Comparison of ENCODE assay signal across 10 cellular contexts in genomic region chr17:77354721-77355455, GRCh38.
DNase-seq lines count a peak whose midpoint lies in the region; ATAC-seq and TF ChIP-seq lines count a peak whose summit lies in the region.
"Had no signal": no experiment of that assay in that cellular context is flagged by ENCODE, and none has a peak within 500 bp of the region (broad histone marks: within the 10 kb centered on the region; RNA-seq: fewer than 3 reads in every experiment).

No MANE protein-coding gene starts in this region.

- H3K79me1 ChIP-seq in mesendoderm (ENCODE audit: low read length), result peaks cover 4% of the 10 kb centered on the region

- H3K27me3 Mint-ChIP-seq in chondrocyte (ENCODE audit: low read depth), result no peaks in the 10 kb centered on the region

- WGBS in lung, 2 donors, result 84 to 85% methylated on average over 24 of the region's 24 CpGs
- WGBS in aorta, 2 donors, result 68 to 80% methylated on average over 20 to 24 of the region's 24 CpGs
- WGBS in mesendoderm (ENCODE audit: extremely low coverage, insufficient coverage, low lambda C conversion rate), result no CpG with 5 or more reads among the region's 24 CpGs

- no peak overlapping the region for H3K27ac Mint-ChIP-seq in chondrocyte (ENCODE audit: unreplicated experiment)
- H3K27ac Mint-ChIP-seq: mesothelial cell of epicardium had no signal

- no peak overlapping the region for H3K4me2 ChIP-seq in mesendoderm (ENCODE audit: low read length)

- H3K27me3 ChIP-seq in lung (ENCODE audit: control insufficient read depth, insufficient read depth), result no peaks in the 10 kb centered on the region
- no peaks in the 10 kb centered on the region for H3K27me3 ChIP-seq in aorta (ENCODE audit: control insufficient read depth in 1 of 2, insufficient read depth in 2 of 2, low read length in 1 of 2)
- H3K27me3 ChIP-seq in mesendoderm (ENCODE audit: insufficient read depth, low read length, poor library complexity), result no peaks in the 10 kb centered on the region

- no peak overlapping the region for H2BK15ac ChIP-seq in mesendoderm (replicated peaks; ENCODE audit: low read depth)

- no peak overlapping the region for H2BK120ac ChIP-seq in mesendoderm (ENCODE audit: low read depth, low read length)

- no peak overlapping the region for H4K8ac ChIP-seq in mesendoderm (ENCODE audit: low read depth, low read length)

- peaks cover 2% of the 10 kb centered on the region for H3K36me3 Mint-ChIP-seq in chondrocyte (ENCODE audit: low read depth)
- H3K36me3 Mint-ChIP-seq: mesothelial cell of epicardium had no signal

- intact Hi-C loops in aorta (cut with DNase I), result no loop called here

- no peak overlapping the region for H2AK5ac ChIP-seq in mesendoderm (ENCODE audit: low read length)

- H3K56ac ChIP-seq in mesendoderm (ENCODE audit: low read length), result no peak overlapping the region

- no peak overlapping the region for H3K4ac ChIP-seq in mesendoderm (ENCODE audit: low read depth, low read length)

- peak; percentile 2 for DNase-seq in stimulated activated CD4-positive, alpha-beta T cell treated with anti-CD3 and anti-CD28 coated beads, Interleukin-4, amount 100 ng/mL, for 24 hours
- no peak for DNase-seq in stimulated activated CD4-positive, alpha-beta T cell treated with anti-CD3 and anti-CD28 coated beads, Interleukin-12 subunit alpha, Interleukin-12 subunit beta, amount 100 ng/mL, for 4 hours
- DNase-seq in chondrocyte (ENCODE audit: low spot score), result peak; percentile 60
- peak; percentile 41 for DNase-seq in lung (ENCODE audit: low spot score)
- peak; percentile 78 to 88 for DNase-seq in aorta
- no peak for DNase-seq in mesendoderm
- DNase-seq in globus pallidus (ENCODE audit: low spot score), result no peak
- DNase-seq: NCI-H526 treated with DMSO at 0.1 percent for 48 hours had no signal

- no peaks in the 10 kb centered on the region for H3K9me3 ChIP-seq in lung (ENCODE audit: control insufficient read depth in 2 of 2, insufficient read depth in 1 of 2, low read length in 1 of 2)
- H3K9me3 ChIP-seq in aorta (ENCODE audit: control insufficient read depth, low read length), result no peaks in the 10 kb centered on the region

- H3K4me1 ChIP-seq in lung (ENCODE audit: control insufficient read depth in 2 of 2, insufficient read depth in 2 of 2, low read length in 2 of 2), result peaks cover 0 to 14% of the 10 kb centered on the region in 2 donors
- H3K4me1 ChIP-seq in aorta (ENCODE audit: control insufficient read depth in 1 of 2, insufficient read depth in 2 of 2, low read length in 2 of 2), result no peaks in the 10 kb centered on the region
- H3K4me1 ChIP-seq in mesendoderm (ENCODE audit: control insufficient read depth, low read depth, low read length), result no peaks in the 10 kb centered on the region

- no peak overlapping the region for H4K5ac ChIP-seq in mesendoderm (ENCODE audit: low read length)

- peaks cover 39% of the 10 kb centered on the region for H3K4me1 Mint-ChIP-seq in chondrocyte (ENCODE audit: low read depth)

- no peak for TF ChIP-seq CTCF in chondrocyte (IDR thresholded peaks at IDR 0.05)
- TF ChIP-seq CTCF in lung (IDR thresholded peaks at IDR 0.05; ENCODE audit: control extremely low read depth, extremely low read depth), result no peak

- H3K9ac ChIP-seq in mesendoderm (ENCODE audit: low read length), result no peak overlapping the region

- H2BK5ac ChIP-seq in mesendoderm (ENCODE audit: low read length), result no peak overlapping the region

- no peak overlapping the region for H3K23ac ChIP-seq in mesendoderm (ENCODE audit: low read length)

- H3K27ac ChIP-seq in lung (ENCODE audit: low read depth in 1 of 2, low read length in 1 of 2), result peak overlapping the region in 1 of 2 donors; percentile 6
- H3K27ac ChIP-seq in aorta (ENCODE audit: low read depth in 1 of 2, low read length in 2 of 2), result no peak overlapping the region
- no peak overlapping the region for H3K27ac ChIP-seq in mesendoderm (ENCODE audit: low read depth, low read length)

- no peak overlapping the region for H3K18ac ChIP-seq in mesendoderm (ENCODE audit: low read length)

- no peak overlapping the region for H3K4me3 ChIP-seq in lung
- H3K4me3 ChIP-seq in aorta (ENCODE audit: low read length in 2 of 2), result no peak overlapping the region
- H3K4me3 ChIP-seq in mesendoderm (ENCODE audit: low read length), result no peak overlapping the region

- no peak overlapping the region for H3K4me3 Mint-ChIP-seq in chondrocyte (ENCODE audit: unreplicated experiment)
- H3K4me3 Mint-ChIP-seq: mesothelial cell of epicardium had no signal

- peaks cover 0 to 2% of the 10 kb centered on the region in 2 donors for H3K36me3 ChIP-seq in lung (ENCODE audit: control insufficient read depth in 2 of 2, insufficient read depth in 2 of 2, low read length in 2 of 2)
- no peaks in the 10 kb centered on the region for H3K36me3 ChIP-seq in aorta (ENCODE audit: control insufficient read depth in 1 of 2, insufficient read depth in 2 of 2, low read length in 1 of 2)
- no peaks in the 10 kb centered on the region for H3K36me3 ChIP-seq in mesendoderm (ENCODE audit: control insufficient read depth, insufficient read depth, low read length)

- H3K79me2 ChIP-seq in mesendoderm (ENCODE audit: control insufficient read depth, insufficient read depth, low read length), result no peaks in the 10 kb centered on the region

- H3K9me3 Mint-ChIP-seq in chondrocyte (ENCODE audit: low read depth), result no peaks in the 10 kb centered on the region
- H3K9me3 Mint-ChIP-seq: mesothelial cell of epicardium had no signal

- ATAC-seq in lung (ENCODE audit: insufficient read depth, low FRiP score), result peak; percentile 22
- peak; percentile 61 for ATAC-seq in aorta (ENCODE audit: low FRiP score)
- ATAC-seq in HG03460 (IDR thresholded peaks at IDR 0.05; ENCODE audit: unreplicated experiment), result no peak

Comparison
In these comparisons a context has a peak if more than half of its experiments do, and no peak if none do; other contexts are left out.
1. DNase-seq: peak in stimulated activated CD4-positive, alpha-beta T cell treated with anti-CD3 and anti-CD28 coated beads, Interleukin-4, amount 100 ng/mL, for 24 hours (single experiment), chondrocyte (single experiment), lung (single experiment) and aorta (2 of 2); none in stimulated activated CD4-positive, alpha-beta T cell treated with anti-CD3 and anti-CD28 coated beads, Interleukin-12 subunit alpha, Interleukin-12 subunit beta, amount 100 ng/mL, for 4 hours (single experiment), mesendoderm (single experiment) and globus pallidus (single experiment).